8 cellular contexts compared by ENCODE assay signal in genomic region chr11:124745835-124746620, GRCh38. TPM values are rescaled to one million over a fixed set of nuclear protein-coding genes. Genes with fewer than 3 reads are reported as not detected.
DNase-seq lines count a peak whose midpoint lies in the region; ATAC-seq and TF ChIP-seq lines count a peak whose summit lies in the region.

No MANE protein-coding gene starts in this region.

- no peaks in the 10 kb centered on the region for H3K9me3 ChIP-seq in esophagus muscularis mucosa
- H3K9me3 ChIP-seq in ovary, result no peaks in the 10 kb centered on the region

- H3K27me3 ChIP-seq in esophagus muscularis mucosa (peaks cover 0 to 100% (median 39%) of the 10 kb centered on the region in 4 donors), ovary (no peaks in the 10 kb centered on the region)

- H3K4me3 ChIP-seq in esophagus muscularis mucosa, result peak overlapping the region; percentile 51 to 62 (median 53)
- peak overlapping the region; percentile 28 for H3K4me3 ChIP-seq in ovary

- peaks cover 0 to 6% (median 0%) of the 10 kb centered on the region in 4 donors for H3K36me3 ChIP-seq in esophagus muscularis mucosa
- no peaks in the 10 kb centered on the region for H3K36me3 ChIP-seq in ovary

- no peaks in the 10 kb centered on the region for H3K36me3 Mint-ChIP-seq in activated CD4-positive, alpha-beta T cell treated with anti-CD3 and anti-CD28 coated beads, Interleukin-2, amount 10 ng/mL, durations not matched to agents 24 days and 14 days (ENCODE audit: low read depth)

- peak overlapping the region; percentile 29 to 56 (median 48) for H3K27ac ChIP-seq in esophagus muscularis mucosa (replicated peaks in 1 of 4)
- H3K27ac ChIP-seq in ovary, result no peak overlapping the region

- DNase-seq in activated naive CD4-positive, alpha-beta T cell treated with Interleukin-2 at 50 U/mL for 16 hours, result peak; percentile 30
- DNase-seq in activated naive CD4-positive, alpha-beta T cell (lab: John Stamatoyannopoulos, UW), result no peak
- DNase-seq in activated CD4-positive, alpha-beta T cell treated with anti-CD3 and anti-CD28 coated beads, Interleukin-2, amount 10 ng/mL, durations not matched to agents 24 days and 14 days, result peak; percentile 78
- DNase-seq in esophagus muscularis mucosa (ENCODE audit: extremely low spot score) (no peak), ovary (no peak), NCI-H1930 (lab: John Stamatoyannopoulos, UW) (no peak), NCI-H1436 (lab: John Stamatoyannopoulos, UW) (no peak)

- peaks cover 35 to 40% (median 38%) of the 10 kb centered on the region in 4 donors for H3K4me1 ChIP-seq in esophagus muscularis mucosa
- no peaks in the 10 kb centered on the region for H3K4me1 ChIP-seq in ovary (ENCODE audit: insufficient read depth)

- TF ChIP-seq CTCF in esophagus muscularis mucosa (IDR thresholded peaks at IDR 0.05) (no peak), ovary (IDR thresholded peaks at IDR 0.05) (no peak)

- H3K9me3 Mint-ChIP-seq in activated CD4-positive, alpha-beta T cell treated with anti-CD3 and anti-CD28 coated beads, Interleukin-2, amount 10 ng/mL, durations not matched to agents 24 days and 14 days, result no peaks in the 10 kb centered on the region

- peak; percentile 15 for ATAC-seq in HG03108 (IDR thresholded peaks at IDR 0.05; ENCODE audit: unreplicated experiment)

- intact Hi-C loops in activated CD4-positive, alpha-beta T cell treated with anti-CD3 and anti-CD28 coated beads, Interleukin-2, amount 10 ng/mL, durations not matched to agents 24 days and 14 days (cut with micrococcal nuclease), result loop anchor here (1.0 to 5.0 kb wide), 4 partner anchors 17 to 206 kb away; partner anchors contain the start of genes CCDC15, MSANTD2, SIAE and SPA17
- intact Hi-C loops in esophagus muscularis mucosa (cut with DNase I), result no loop called here
- intact Hi-C loops in ovary (cut with DNase I), result no loop called here

- TF ChIP-seq EP300 in esophagus muscularis mucosa (IDR thresholded peaks at IDR 0.05) (no peak), ovary (IDR thresholded peaks at IDR 0.05) (no peak)

- H3K27ac Mint-ChIP-seq in activated CD4-positive, alpha-beta T cell treated with anti-CD3 and anti-CD28 coated beads, Interleukin-2, amount 10 ng/mL, durations not matched to agents 24 days and 14 days, result peak overlapping the region; percentile 95

- H3K27me3 Mint-ChIP-seq in activated CD4-positive, alpha-beta T cell treated with anti-CD3 and anti-CD28 coated beads, Interleukin-2, amount 10 ng/mL, durations not matched to agents 24 days and 14 days, result peaks cover 28% of the 10 kb centered on the region

- peak overlapping the region; percentile 98 for H3K4me3 Mint-ChIP-seq in activated CD4-positive, alpha-beta T cell treated with anti-CD3 and anti-CD28 coated beads, Interleukin-2, amount 10 ng/mL, durations not matched to agents 24 days and 14 days

- TF ChIP-seq POLR2A in esophagus muscularis mucosa (IDR thresholded peaks at IDR 0.05; ENCODE audit: low read depth), result no peak
- TF ChIP-seq POLR2A in ovary (IDR thresholded peaks at IDR 0.05), result no peak

- peaks cover 34% of the 10 kb centered on the region for H3K4me1 Mint-ChIP-seq in activated CD4-positive, alpha-beta T cell treated with anti-CD3 and anti-CD28 coated beads, Interleukin-2, amount 10 ng/mL, durations not matched to agents 24 days and 14 days

- WGBS in esophagus muscularis mucosa, result 14% methylated on average over 37 of the region's 41 CpGs
- 10 to 14% (median 11%) methylated on average over 41 of the region's 41 CpGs for WGBS in ovary, 3 donors

RNA-seq across cellular contexts. Expression of gene VSIG2, which starts 6.0 kb away (rescaled TPM):
- 0.23 TPM in 1 of 2 replicates, not detected in the other for total RNA-seq in activated CD4-positive, alpha-beta T cell treated with anti-CD3 and anti-CD28 coated beads, Interleukin-2, amount 10 ng/mL, durations not matched to agents 24 days and 14 days
- total RNA-seq in esophagus muscularis mucosa (under 1 TPM in 1 of 4 donors, not detected in 3; 0.29 TPM), ovary (10 to 100 TPM in 1 of 7 donors, 1 to 10 TPM in 3, under 1 TPM in 2, not detected in 1; 0.38 to 27.1 (median 1.8) TPM)
- polyA plus RNA-seq in ovary, result under 1 TPM; 0.30 to 0.48 TPM

RNA-seq across cellular contexts. Expression of gene NRGN, which starts 6.3 kb away (rescaled TPM):
- 4.4 and 5.4 TPM in 2 replicates for total RNA-seq in activated CD4-positive, alpha-beta T cell treated with anti-CD3 and anti-CD28 coated beads, Interleukin-2, amount 10 ng/mL, durations not matched to agents 24 days and 14 days
- total RNA-seq in esophagus muscularis mucosa (1 to 10 TPM; 1.4 to 2.3 (median 1.6) TPM), ovary (1 to 10 TPM in 6 of 7 donors, not detected in 1; 1.1 to 7.0 (median 4.2) TPM)
- polyA plus RNA-seq in ovary, result 1 to 10 TPM; 3.3 to 5.1 TPM

RNA-seq across cellular contexts. Expression of gene ESAM, which starts 16.1 kb away (rescaled TPM):
- total RNA-seq in activated CD4-positive, alpha-beta T cell treated with anti-CD3 and anti-CD28 coated beads, Interleukin-2, amount 10 ng/mL, durations not matched to agents 24 days and 14 days, result 0.24 TPM in 1 of 2 replicates, not detected in the other
- total RNA-seq in esophagus muscularis mucosa, result 10 to 100 TPM; 10.8 to 52.8 (median 41.1) TPM
- 10 to 100 TPM in 4 of 7 donors, 1 to 10 TPM in 3; 7.3 to 28.4 (median 11.2) TPM for total RNA-seq in ovary
- polyA plus RNA-seq in ovary, result 10 to 100 TPM; 40.7 to 46.6 TPM

RNA-seq across cellular contexts. Expression of gene MSANTD2, which starts 54.2 kb away (rescaled TPM):
- total RNA-seq in activated CD4-positive, alpha-beta T cell treated with anti-CD3 and anti-CD28 coated beads, Interleukin-2, amount 10 ng/mL, durations not matched to agents 24 days and 14 days, result 10.6 TPM in 2 replicates
- total RNA-seq in esophagus muscularis mucosa (10 to 100 TPM in 3 of 4 donors, 1 to 10 TPM in 1; 9.6 to 14.0 (median 12.1) TPM), ovary (10 to 100 TPM; 14.8 to 19.4 (median 17.1) TPM)
- polyA plus RNA-seq in ovary, result 10 to 100 TPM in 1 of 2 donors, 1 to 10 TPM in 1; 9.9 to 16.7 TPM

Comparison
In these comparisons a context has a peak if more than half of its experiments do, and no peak if none do; other contexts are left out.
1. DNase-seq: peak in activated naive CD4-positive, alpha-beta T cell treated with Interleukin-2 at 50 U/mL for 16 hours (single experiment) and activated CD4-positive, alpha-beta T cell treated with anti-CD3 and anti-CD28 coated beads, Interleukin-2, amount 10 ng/mL, durations not matched to agents 24 days and 14 days (single experiment); none in activated naive CD4-positive, alpha-beta T cell (0 of 4), esophagus muscularis mucosa (single experiment), ovary (0 of 5), NCI-H1930 (0 of 2) and NCI-H1436 (single experiment).
2. H3K27ac ChIP-seq: peak in esophagus muscularis mucosa (4 of 4); none in ovary (0 of 2).